Comparison of ENCODE assay signal across 2 cellular contexts in the genomic region with DNA sequence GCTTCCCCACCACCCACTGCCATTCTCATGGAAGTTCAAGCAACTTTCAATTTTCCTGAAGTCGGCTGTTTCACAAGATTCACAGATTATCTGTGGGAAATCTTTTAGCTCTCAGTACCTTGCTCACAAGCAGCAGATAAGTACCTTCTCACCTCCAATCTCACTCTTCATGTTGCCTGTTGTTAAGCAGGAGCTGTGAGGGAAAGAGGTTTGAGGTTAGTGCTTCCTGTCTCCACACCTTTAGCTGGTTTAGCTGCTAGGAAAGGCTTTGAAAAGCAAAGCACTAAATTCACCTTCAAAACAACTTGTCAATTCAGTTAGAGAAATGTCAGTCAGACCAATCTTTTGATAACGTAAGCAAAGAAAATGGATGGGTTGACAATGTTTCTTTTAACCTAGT.
TF ChIP-seq lines count a peak whose summit lies in the region.

No MANE protein-coding gene starts in this region.

TF ChIP-seq in GM23338, 12 proteins besides CTCF, POLR2A, EP300 and RAD21 (continued from another document):
- TF ChIP-seq, protein P1, sequence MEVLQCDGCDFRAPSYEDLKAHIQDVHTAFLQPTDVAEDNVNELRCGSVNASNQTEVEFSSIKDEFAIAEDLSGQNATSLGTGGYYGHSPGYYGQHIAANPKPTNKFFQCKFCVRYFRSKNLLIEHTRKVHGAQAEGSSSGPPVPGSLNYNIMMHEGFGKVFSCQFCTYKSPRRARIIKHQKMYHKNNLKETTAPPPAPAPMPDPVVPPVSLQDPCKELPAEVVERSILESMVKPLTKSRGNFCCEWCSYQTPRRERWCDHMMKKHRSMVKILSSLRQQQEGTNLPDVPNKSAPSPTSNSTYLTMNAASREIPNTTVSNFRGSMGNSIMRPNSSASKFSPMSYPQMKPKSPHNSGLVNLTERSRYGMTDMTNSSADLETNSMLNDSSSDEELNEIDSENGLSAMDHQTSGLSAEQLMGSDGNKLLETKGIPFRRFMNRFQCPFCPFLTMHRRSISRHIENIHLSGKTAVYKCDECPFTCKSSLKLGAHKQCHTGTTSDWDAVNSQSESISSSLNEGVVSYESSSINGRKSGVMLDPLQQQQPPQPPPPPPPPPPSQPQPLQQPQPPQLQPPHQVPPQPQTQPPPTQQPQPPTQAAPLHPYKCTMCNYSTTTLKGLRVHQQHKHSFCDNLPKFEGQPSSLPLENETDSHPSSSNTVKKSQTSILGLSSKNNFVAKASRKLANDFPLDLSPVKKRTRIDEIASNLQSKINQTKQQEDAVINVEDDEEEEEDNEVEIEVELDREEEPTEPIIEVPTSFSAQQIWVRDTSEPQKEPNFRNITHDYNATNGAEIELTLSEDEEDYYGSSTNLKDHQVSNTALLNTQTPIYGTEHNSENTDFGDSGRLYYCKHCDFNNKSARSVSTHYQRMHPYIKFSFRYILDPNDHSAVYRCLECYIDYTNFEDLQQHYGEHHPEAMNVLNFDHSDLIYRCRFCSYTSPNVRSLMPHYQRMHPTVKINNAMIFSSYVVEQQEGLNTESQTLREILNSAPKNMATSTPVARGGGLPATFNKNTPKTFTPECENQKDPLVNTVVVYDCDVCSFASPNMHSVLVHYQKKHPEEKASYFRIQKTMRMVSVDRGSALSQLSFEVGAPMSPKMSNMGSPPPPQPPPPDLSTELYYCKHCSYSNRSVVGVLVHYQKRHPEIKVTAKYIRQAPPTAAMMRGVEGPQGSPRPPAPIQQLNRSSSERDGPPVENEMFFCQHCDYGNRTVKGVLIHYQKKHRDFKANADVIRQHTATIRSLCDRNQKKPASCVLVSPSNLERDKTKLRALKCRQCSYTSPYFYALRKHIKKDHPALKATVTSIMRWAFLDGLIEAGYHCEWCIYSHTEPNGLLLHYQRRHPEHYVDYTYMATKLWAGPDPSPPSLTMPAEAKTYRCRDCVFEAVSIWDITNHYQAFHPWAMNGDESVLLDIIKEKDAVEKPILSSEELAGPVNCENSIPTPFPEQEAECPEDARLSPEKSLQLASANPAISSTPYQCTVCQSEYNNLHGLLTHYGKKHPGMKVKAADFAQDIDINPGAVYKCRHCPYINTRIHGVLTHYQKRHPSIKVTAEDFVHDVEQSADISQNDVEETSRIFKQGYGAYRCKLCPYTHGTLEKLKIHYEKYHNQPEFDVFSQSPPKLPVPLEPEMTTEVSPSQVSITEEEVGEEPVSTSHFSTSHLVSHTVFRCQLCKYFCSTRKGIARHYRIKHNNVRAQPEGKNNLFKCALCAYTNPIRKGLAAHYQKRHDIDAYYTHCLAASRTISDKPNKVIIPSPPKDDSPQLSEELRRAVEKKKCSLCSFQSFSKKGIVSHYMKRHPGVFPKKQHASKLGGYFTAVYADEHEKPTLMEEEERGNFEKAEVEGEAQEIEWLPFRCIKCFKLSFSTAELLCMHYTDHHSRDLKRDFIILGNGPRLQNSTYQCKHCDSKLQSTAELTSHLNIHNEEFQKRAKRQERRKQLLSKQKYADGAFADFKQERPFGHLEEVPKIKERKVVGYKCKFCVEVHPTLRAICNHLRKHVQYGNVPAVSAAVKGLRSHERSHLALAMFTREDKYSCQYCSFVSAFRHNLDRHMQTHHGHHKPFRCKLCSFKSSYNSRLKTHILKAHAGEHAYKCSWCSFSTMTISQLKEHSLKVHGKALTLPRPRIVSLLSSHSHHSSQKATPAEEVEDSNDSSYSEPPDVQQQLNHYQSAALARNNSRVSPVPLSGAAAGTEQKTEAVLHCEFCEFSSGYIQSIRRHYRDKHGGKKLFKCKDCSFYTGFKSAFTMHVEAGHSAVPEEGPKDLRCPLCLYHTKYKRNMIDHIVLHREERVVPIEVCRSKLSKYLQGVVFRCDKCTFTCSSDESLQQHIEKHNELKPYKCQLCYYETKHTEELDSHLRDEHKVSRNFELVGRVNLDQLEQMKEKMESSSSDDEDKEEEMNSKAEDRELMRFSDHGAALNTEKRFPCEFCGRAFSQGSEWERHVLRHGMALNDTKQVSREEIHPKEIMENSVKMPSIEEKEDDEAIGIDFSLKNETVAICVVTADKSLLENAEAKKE (CRISPR knock-in tag; IDR thresholded peaks at IDR 0.05) = no peak
- TF ChIP-seq STAT1 (IDR thresholded peaks at IDR 0.05; ENCODE audit: unreplicated experiment) (no peak), NANOG (IDR thresholded peaks at IDR 0.05; ENCODE audit: borderline replicate concordance) (no peak), EZH2 (IDR thresholded peaks at IDR 0.05; ENCODE audit: low read depth, unreplicated experiment) (no peak), ZNF331 (CRISPR knock-in tag; IDR thresholded peaks at IDR 0.05; ENCODE audit: low read depth) (no peak), JUNB (IDR thresholded peaks at IDR 0.05; ENCODE audit: unreplicated experiment) (no peak), POLR2AphosphoS5 (IDR thresholded peaks at IDR 0.05; ENCODE audit: low read depth) (no peak)
- TF ChIP-seq, protein P2, sequence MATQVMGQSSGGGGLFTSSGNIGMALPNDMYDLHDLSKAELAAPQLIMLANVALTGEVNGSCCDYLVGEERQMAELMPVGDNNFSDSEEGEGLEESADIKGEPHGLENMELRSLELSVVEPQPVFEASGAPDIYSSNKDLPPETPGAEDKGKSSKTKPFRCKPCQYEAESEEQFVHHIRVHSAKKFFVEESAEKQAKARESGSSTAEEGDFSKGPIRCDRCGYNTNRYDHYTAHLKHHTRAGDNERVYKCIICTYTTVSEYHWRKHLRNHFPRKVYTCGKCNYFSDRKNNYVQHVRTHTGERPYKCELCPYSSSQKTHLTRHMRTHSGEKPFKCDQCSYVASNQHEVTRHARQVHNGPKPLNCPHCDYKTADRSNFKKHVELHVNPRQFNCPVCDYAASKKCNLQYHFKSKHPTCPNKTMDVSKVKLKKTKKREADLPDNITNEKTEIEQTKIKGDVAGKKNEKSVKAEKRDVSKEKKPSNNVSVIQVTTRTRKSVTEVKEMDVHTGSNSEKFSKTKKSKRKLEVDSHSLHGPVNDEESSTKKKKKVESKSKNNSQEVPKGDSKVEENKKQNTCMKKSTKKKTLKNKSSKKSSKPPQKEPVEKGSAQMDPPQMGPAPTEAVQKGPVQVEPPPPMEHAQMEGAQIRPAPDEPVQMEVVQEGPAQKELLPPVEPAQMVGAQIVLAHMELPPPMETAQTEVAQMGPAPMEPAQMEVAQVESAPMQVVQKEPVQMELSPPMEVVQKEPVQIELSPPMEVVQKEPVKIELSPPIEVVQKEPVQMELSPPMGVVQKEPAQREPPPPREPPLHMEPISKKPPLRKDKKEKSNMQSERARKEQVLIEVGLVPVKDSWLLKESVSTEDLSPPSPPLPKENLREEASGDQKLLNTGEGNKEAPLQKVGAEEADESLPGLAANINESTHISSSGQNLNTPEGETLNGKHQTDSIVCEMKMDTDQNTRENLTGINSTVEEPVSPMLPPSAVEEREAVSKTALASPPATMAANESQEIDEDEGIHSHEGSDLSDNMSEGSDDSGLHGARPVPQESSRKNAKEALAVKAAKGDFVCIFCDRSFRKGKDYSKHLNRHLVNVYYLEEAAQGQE (IDR thresholded peaks at IDR 0.05; ENCODE audit: unreplicated experiment) = no peak
TF ChIP-seq in GM23338: peak in this region for 0.

TF ChIP-seq in WTC11, 78 proteins besides CTCF, POLR2A, EP300 and RAD21 (continued from another document):
- TF ChIP-seq, protein P3, sequence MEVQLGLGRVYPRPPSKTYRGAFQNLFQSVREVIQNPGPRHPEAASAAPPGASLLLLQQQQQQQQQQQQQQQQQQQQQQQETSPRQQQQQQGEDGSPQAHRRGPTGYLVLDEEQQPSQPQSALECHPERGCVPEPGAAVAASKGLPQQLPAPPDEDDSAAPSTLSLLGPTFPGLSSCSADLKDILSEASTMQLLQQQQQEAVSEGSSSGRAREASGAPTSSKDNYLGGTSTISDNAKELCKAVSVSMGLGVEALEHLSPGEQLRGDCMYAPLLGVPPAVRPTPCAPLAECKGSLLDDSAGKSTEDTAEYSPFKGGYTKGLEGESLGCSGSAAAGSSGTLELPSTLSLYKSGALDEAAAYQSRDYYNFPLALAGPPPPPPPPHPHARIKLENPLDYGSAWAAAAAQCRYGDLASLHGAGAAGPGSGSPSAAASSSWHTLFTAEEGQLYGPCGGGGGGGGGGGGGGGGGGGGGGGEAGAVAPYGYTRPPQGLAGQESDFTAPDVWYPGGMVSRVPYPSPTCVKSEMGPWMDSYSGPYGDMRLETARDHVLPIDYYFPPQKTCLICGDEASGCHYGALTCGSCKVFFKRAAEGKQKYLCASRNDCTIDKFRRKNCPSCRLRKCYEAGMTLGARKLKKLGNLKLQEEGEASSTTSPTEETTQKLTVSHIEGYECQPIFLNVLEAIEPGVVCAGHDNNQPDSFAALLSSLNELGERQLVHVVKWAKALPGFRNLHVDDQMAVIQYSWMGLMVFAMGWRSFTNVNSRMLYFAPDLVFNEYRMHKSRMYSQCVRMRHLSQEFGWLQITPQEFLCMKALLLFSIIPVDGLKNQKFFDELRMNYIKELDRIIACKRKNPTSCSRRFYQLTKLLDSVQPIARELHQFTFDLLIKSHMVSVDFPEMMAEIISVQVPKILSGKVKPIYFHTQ (CRISPR knock-in tag; IDR thresholded peaks at IDR 0.05) = no peak
- TF ChIP-seq SOX15 (CRISPR knock-in tag; IDR thresholded peaks at IDR 0.05) (no peak), EMX1 (CRISPR knock-in tag; IDR thresholded peaks at IDR 0.05) (no peak), FOXP1 (CRISPR knock-in tag; IDR thresholded peaks at IDR 0.05; ENCODE audit: borderline replicate concordance) (no peak), ZNF416 (CRISPR knock-in tag; IDR thresholded peaks at IDR 0.05) (no peak), ZNF138 (CRISPR knock-in tag; conservative IDR thresholded peaks at IDR 0.05) (no peak), NR3C1 (CRISPR knock-in tag; conservative IDR thresholded peaks at IDR 0.05; ENCODE audit: low read depth) (no peak), FOXJ3 (CRISPR knock-in tag; IDR thresholded peaks at IDR 0.05; ENCODE audit: borderline replicate concordance) (no peak), ELF4 (CRISPR knock-in tag; IDR thresholded peaks at IDR 0.05; ENCODE audit: low read depth) (no peak), FOXK1 (CRISPR knock-in tag; IDR thresholded peaks at IDR 0.05) (no peak), ZNF317 (CRISPR knock-in tag; IDR thresholded peaks at IDR 0.05; ENCODE audit: borderline replicate concordance, low read depth) (no peak), NFATC4 (CRISPR knock-in tag; IDR thresholded peaks at IDR 0.05) (no peak), ZNF423 (CRISPR knock-in tag; IDR thresholded peaks at IDR 0.05) (no peak), HMGA2 (CRISPR knock-in tag; IDR thresholded peaks at IDR 0.05) (no peak), GABPB1 (CRISPR knock-in tag; IDR thresholded peaks at IDR 0.05) (no peak)
- TF ChIP-seq, protein P4, sequence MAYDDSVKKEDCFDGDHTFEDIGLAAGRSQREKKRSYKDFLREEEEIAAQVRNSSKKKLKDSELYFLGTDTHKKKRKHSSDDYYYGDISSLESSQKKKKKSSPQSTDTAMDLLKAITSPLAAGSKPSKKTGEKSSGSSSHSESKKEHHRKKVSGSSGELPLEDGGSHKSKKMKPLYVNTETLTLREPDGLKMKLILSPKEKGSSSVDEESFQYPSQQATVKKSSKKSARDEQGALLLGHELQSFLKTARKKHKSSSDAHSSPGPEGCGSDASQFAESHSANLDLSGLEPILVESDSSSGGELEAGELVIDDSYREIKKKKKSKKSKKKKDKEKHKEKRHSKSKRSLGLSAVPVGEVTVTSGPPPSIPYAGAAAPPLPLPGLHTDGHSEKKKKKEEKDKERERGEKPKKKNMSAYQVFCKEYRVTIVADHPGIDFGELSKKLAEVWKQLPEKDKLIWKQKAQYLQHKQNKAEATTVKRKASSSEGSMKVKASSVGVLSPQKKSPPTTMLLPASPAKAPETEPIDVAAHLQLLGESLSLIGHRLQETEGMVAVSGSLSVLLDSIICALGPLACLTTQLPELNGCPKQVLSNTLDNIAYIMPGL (CRISPR knock-in tag; IDR thresholded peaks at IDR 0.05) = no peak
- TF ChIP-seq, protein P5, sequence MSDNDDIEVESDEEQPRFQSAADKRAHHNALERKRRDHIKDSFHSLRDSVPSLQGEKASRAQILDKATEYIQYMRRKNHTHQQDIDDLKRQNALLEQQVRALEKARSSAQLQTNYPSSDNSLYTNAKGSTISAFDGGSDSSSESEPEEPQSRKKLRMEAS (CRISPR knock-in tag; IDR thresholded peaks at IDR 0.05) = no peak
- TF ChIP-seq, protein P6, sequence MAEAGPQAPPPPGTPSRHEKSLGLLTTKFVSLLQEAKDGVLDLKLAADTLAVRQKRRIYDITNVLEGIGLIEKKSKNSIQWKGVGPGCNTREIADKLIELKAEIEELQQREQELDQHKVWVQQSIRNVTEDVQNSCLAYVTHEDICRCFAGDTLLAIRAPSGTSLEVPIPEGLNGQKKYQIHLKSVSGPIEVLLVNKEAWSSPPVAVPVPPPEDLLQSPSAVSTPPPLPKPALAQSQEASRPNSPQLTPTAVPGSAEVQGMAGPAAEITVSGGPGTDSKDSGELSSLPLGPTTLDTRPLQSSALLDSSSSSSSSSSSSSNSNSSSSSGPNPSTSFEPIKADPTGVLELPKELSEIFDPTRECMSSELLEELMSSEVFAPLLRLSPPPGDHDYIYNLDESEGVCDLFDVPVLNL (CRISPR knock-in tag; IDR thresholded peaks at IDR 0.05; ENCODE audit: borderline replicate concordance, low read depth) = no peak
